ENCODE assay signal across 8 cellular contexts in the genomic region with DNA sequence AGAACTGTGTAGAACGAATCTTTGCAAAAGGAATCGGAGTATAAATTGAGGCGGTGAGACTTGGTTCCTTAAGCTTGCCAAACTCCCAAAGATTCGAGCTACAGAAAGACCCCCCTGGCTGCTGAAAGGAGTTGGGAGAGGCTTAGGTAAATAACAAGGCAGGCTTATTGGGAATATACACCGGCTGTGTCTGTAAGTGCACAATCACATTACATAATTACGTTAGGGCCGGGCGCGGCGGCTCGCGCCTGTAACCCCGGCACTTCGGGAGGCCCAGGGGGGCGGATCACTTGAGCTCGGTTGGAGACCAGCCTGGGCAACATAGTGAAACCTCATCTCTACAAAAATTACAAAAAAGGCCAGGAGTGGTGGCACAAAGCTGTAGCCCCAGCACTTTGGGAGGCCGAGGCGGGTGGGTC. TPM values are rescaled to one million over a fixed set of nuclear protein-coding genes. Genes with fewer than 3 reads are reported as not detected.
A peak's percentile ranks its signal among the peaks of the same experiment; 100 is the strongest.
DNase-seq lines count a peak whose midpoint lies in the region; ATAC-seq, FAIRE-seq and TF ChIP-seq lines count a peak whose summit lies in the region.

No MANE protein-coding gene starts in this region.

- 15 to 20% (median 19%) methylated on average over 17 to 18 of the region's 18 CpGs for WGBS in adrenal gland, 4 donors
- 12 to 13% methylated on average over 18 of the region's 18 CpGs for WGBS in testis, 2 donors

- H3K79me2 ChIP-seq in keratinocyte (ENCODE audit: control insufficient read depth, insufficient read depth, low read length), result no peaks in the 10 kb centered on the region

- H3K36me3 ChIP-seq in adrenal gland (replicated peaks in 1 of 2) (no peaks in the 10 kb centered on the region), keratinocyte (ENCODE audit: control insufficient read depth in 2 of 2, extremely low read depth in 1 of 2, insufficient read depth in 2 of 2, low read length in 2 of 2) (no peaks in the 10 kb centered on the region), testis (ENCODE audit: low read depth, missing control alignments) (no peaks in the 10 kb centered on the region)

- TF ChIP-seq POLR2A in adrenal gland (IDR thresholded peaks at IDR 0.05) (no peak), testis (IDR thresholded peaks at IDR 0.05) (no peak), GM18505 (IDR thresholded peaks at IDR 0.05; ENCODE audit: borderline replicate concordance, extremely low read depth, insufficient read depth, insufficient read length) (no peak)

- no peaks in the 10 kb centered on the region for H3K9me1 ChIP-seq in keratinocyte (ENCODE audit: control insufficient read depth, extremely low read depth, insufficient read depth, low read length)

- dilution Hi-C loops in keratinocyte (cut with MboI; ENCODE audit: extremely low pct_ligation_motif_present, low sequenced_read_pairs), result no loop called here

- no peak for ATAC-seq in GM18505 (IDR thresholded peaks at IDR 0.05; ENCODE audit: unreplicated experiment)
- ATAC-seq in GM18870 (IDR thresholded peaks at IDR 0.05; ENCODE audit: unreplicated experiment), result no peak

- TF ChIP-seq CTCF in adrenal gland (IDR thresholded peaks at IDR 0.05), result no peak
- TF ChIP-seq CTCF in keratinocyte (optimal IDR thresholded peaks at IDR 0.05 in 1 of 3, IDR thresholded peaks at IDR 0.05 in 1 of 3, conservative IDR thresholded peaks at IDR 0.05 in 1 of 3; ENCODE audit: extremely low read depth in 1 of 3, insufficient read depth in 2 of 3, low read length in 3 of 3), result no peak
- no peak for TF ChIP-seq CTCF in testis (IDR thresholded peaks at IDR 0.05)

- H3K4me2 ChIP-seq in keratinocyte (ENCODE audit: control insufficient read depth, extremely low read depth, insufficient read depth, low read depth, low read length), result peak overlapping the region; percentile 97

- H2AFZ ChIP-seq in keratinocyte (ENCODE audit: control insufficient read depth, low read length), result peak overlapping the region; percentile 84

- no peaks in the 10 kb centered on the region for H4K20me1 ChIP-seq in keratinocyte (ENCODE audit: control insufficient read depth, extremely low read depth, insufficient read depth, low read length)

- DNase-seq in NCI-H146 (lab: John Stamatoyannopoulos, UW) (peak; percentile 65), adrenal gland (no peak), keratinocyte (ENCODE audit: low read depth, low spot score) (no peak), testis (no peak), GM19238 (ENCODE audit: insufficient read length, low spot score) (no peak)

- H3K9ac ChIP-seq in keratinocyte (ENCODE audit: control insufficient read depth, extremely low read depth, insufficient read depth, low read length), result peak overlapping the region; percentile 62

- H3K27ac ChIP-seq in adrenal gland, result peak overlapping the region in 1 of 5 donors; percentile 3
- peak overlapping the region; percentile 39 for H3K27ac ChIP-seq in keratinocyte (ENCODE audit: control insufficient read depth, insufficient read depth, low read length)
- H3K27ac ChIP-seq in testis, result peak overlapping the region in 1 of 2 donors; percentile 30

- no peaks in the 10 kb centered on the region for H3K27me3 ChIP-seq in adrenal gland
- no peaks in the 10 kb centered on the region for H3K27me3 ChIP-seq in keratinocyte (ENCODE audit: control insufficient read depth, extremely low read depth, insufficient read depth, low read length)
- no peaks in the 10 kb centered on the region for H3K27me3 ChIP-seq in testis

- no peak for FAIRE-seq in keratinocyte (lab: Jason Lieb, UNC)

- peaks cover 4 to 9% of the 10 kb centered on the region in 2 donors for H3K4me1 ChIP-seq in adrenal gland (replicated peaks in 1 of 2)
- peaks cover 14% of the 10 kb centered on the region for H3K4me1 ChIP-seq in keratinocyte (ENCODE audit: control insufficient read depth, extremely low read depth, insufficient read depth, low read length)
- peaks cover 12% of the 10 kb centered on the region for H3K4me1 ChIP-seq in testis

- intact Hi-C loops in adrenal gland (cut with DNase I) (loop anchor here (5.0 to 10.0 kb wide), 2 partner anchors 86 to 89 kb away; no protein-coding TSS in a partner anchor), testis (cut with DNase I; ENCODE audit: low total_unique reads) (no loop called here)

- H3K9me3 ChIP-seq in adrenal gland (replicated peaks in 1 of 3), result no peaks in the 10 kb centered on the region
- H3K9me3 ChIP-seq in keratinocyte (ENCODE audit: control insufficient read depth, low read depth, low read length), result no peaks in the 10 kb centered on the region
- no peaks in the 10 kb centered on the region for H3K9me3 ChIP-seq in testis

- H3K4me3 ChIP-seq in GM08714 (ENCODE audit: low read length), result peak overlapping the region; percentile 69
- peak overlapping the region in 3 of 4 donors; percentile 1 to 43 (median 40) for H3K4me3 ChIP-seq in adrenal gland
- H3K4me3 ChIP-seq in keratinocyte (ENCODE audit: control insufficient read depth in 2 of 3, extremely low read depth in 1 of 3, insufficient read depth in 2 of 3, low read depth in 1 of 3, low read length in 3 of 3), result peak overlapping the region; percentile 42 to 77 (median 70)
- H3K4me3 ChIP-seq in testis, result peak overlapping the region; percentile 41 to 43

RNA-seq across cellular contexts. Expression of gene TMEM160, which starts 12.2 kb away (rescaled TPM):
- total RNA-seq in adrenal gland, result 10 to 100 TPM; 24.9 to 76.2 (median 42.6) TPM
- 100 to 1,000 TPM in 1 of 3 donors, 10 to 100 TPM in 1, under 1 TPM in 1; 0.62 to 120 (median 11.7) TPM for polyA plus RNA-seq in adrenal gland
- polyA plus RNA-seq in keratinocyte, result 11.1 to 19.9 TPM (median 11.5 TPM) in 3 replicates
- polyA plus RNA-seq in keratinocyte (2011; ENCODE audit: low read depth), result 0.42 TPM
- polyA plus RNA-seq in keratinocyte (2011; cell fraction: cytosol; rRNA removed), result 4.4 and 26.3 TPM in 2 replicates
- 5.1 and 8.9 TPM in 2 replicates for polyA plus RNA-seq in keratinocyte (2011; cell fraction: nucleus; rRNA removed)
- polyA plus RNA-seq in keratinocyte (2012; ENCODE audit: low replicate concordance), result 8.8 and 35.2 TPM in 2 replicates
- 0.99 to 5.4 TPM (median 1.5 TPM) in 3 replicates for polyA minus RNA-seq in keratinocyte
- 51.8 TPM for polyA minus RNA-seq in keratinocyte (2011; cell fraction: cytosol; rRNA and poly(A)+ RNA removed)
- 5.1 and 8.3 TPM in 2 replicates for polyA minus RNA-seq in keratinocyte (2011; cell fraction: nucleus; rRNA and poly(A)+ RNA removed)
- 10 to 100 TPM; 28.1 to 28.7 TPM for total RNA-seq in testis
- polyA plus RNA-seq in testis (ENCODE audit: insufficient read depth, low read depth, low replicate concordance), result 7.1 TPM

RNA-seq across cellular contexts. Expression of gene NPAS1, which starts 16.6 kb away (rescaled TPM):
- total RNA-seq in adrenal gland, result 1 to 10 TPM in 3 of 8 donors, under 1 TPM in 3, not detected in 2; 0.28 to 3.5 (median 0.78) TPM
- 1 to 10 TPM in 1 of 3 donors, under 1 TPM in 1, not detected in 1; 0.84 to 3.1 TPM for polyA plus RNA-seq in adrenal gland
- 0.42 to 0.81 TPM (median 0.42 TPM) in 3 replicates for polyA plus RNA-seq in keratinocyte
- polyA plus RNA-seq in keratinocyte (2011; ENCODE audit: low read depth), result not detected
- polyA plus RNA-seq in keratinocyte (2011; cell fraction: cytosol; rRNA removed), result 0.22 and 1.1 TPM in 2 replicates
- polyA plus RNA-seq in keratinocyte (2011; cell fraction: nucleus; rRNA removed), result 0.34 and 0.44 TPM in 2 replicates
- 0.83 and 1.9 TPM in 2 replicates for polyA plus RNA-seq in keratinocyte (2012; ENCODE audit: low replicate concordance)
- 0.53 to 2.2 TPM in 2 of 3 replicates, not detected in the other for polyA minus RNA-seq in keratinocyte
- 3.3 TPM for polyA minus RNA-seq in keratinocyte (2011; cell fraction: cytosol; rRNA and poly(A)+ RNA removed)
- 0.95 TPM in 1 of 2 replicates, not detected in the other for polyA minus RNA-seq in keratinocyte (2011; cell fraction: nucleus; rRNA and poly(A)+ RNA removed)
- 1 to 10 TPM; 1.1 to 2.5 TPM for total RNA-seq in testis
- 1.1 TPM for polyA plus RNA-seq in testis (ENCODE audit: insufficient read depth, low read depth, low replicate concordance)
